In the genomic region with DNA sequence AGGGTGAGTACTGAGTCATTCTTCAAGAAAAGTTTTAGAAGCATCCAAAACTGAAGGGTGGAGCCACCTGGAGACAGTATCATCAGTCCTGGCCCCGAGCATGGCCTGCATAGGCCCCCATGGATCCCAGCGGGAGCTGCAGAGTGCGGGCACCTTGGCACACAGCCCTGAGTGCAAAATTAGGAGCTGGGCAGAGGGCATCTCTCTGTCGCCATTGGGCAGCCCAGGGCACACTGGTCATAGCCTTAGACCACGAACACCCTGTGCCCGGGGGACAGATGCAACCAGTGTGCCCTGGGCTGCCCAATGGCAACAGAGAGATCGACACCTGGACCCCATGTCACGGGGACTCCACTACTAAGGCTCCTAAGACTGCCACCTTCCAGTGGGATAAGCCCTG, we compare ENCODE assay signal across 14 cellular contexts. TPM values are rescaled to one million over a fixed set of nuclear protein-coding genes. Genes with fewer than 3 reads are reported as not detected.
A peak's percentile ranks its signal among the peaks of the same experiment; 100 is the strongest.
DNase-seq lines count a peak whose midpoint lies in the region; ATAC-seq and TF ChIP-seq lines count a peak whose summit lies in the region.
"Had no signal": no experiment of that assay in that cellular context is flagged by ENCODE, and none has a peak within 500 bp of the region (broad histone marks: within the 10 kb centered on the region; RNA-seq: fewer than 3 reads in every experiment).

No MANE protein-coding gene starts in this region.

- peaks cover 18% of the 10 kb centered on the region for H4K20me1 ChIP-seq in neural progenitor cell (ENCODE audit: low read depth)

- no peak for DNase-seq in activated CD4-positive, alpha-beta T cell treated with anti-CD3 and anti-CD28 coated beads for 36 hours
- DNase-seq in activated CD4-positive, alpha-beta T cell treated with anti-CD3 and anti-CD28 coated beads, Interleukin-2, amount 50 U/mL, for 4 hours, result no peak
- DNase-seq in NCI-H69 (lab: John Stamatoyannopoulos, UW), result peak; percentile 35
- no peak for DNase-seq in neural progenitor cell (ENCODE audit: low spot score)
- DNase-seq in HFFc6, result no peak
- no peak for DNase-seq in AML-193 (lab: John Stamatoyannopoulos, UW)
- no peak for DNase-seq in Ammon's horn (ENCODE audit: low spot score)
- DNase-seq: 8988T; Calu3; CD4-positive, alpha-beta T cell; GF-D8; HCEC 1CT had no signal

- CTCF ChIA-PET in activated CD4-positive, alpha-beta T cell treated with anti-CD3 and anti-CD28 coated beads for 36 hours (lab: Charles Lee), result interaction anchor here (0.8 kb wide), 1 partner anchor 12 kb away, joined by 4 read pairs; no protein-coding TSS in a partner anchor

- intact Hi-C loops in activated CD4-positive, alpha-beta T cell treated with anti-CD3 and anti-CD28 coated beads for 36 hours (cut with DNase I, micrococcal nuclease), result no loop called here

- H3K4me3 Mint-ChIP-seq in activated CD4-positive, alpha-beta T cell treated with anti-CD3 and anti-CD28 coated beads for 36 hours, result no peak overlapping the region
- no peak overlapping the region for H3K4me3 Mint-ChIP-seq in neural progenitor cell
- H3K4me3 Mint-ChIP-seq in HFFc6, result no peak overlapping the region
- H3K4me3 Mint-ChIP-seq: B cell; CD4-positive, alpha-beta T cell had no signal

- no peak overlapping the region for H3K4me3 ChIP-seq in neural progenitor cell

- peaks cover 15% of the 10 kb centered on the region for H3F3A ChIP-seq in neural progenitor cell (ENCODE audit: low read depth)

- ATAC-seq in activated CD4-positive, alpha-beta T cell treated with anti-CD3 and anti-CD28 coated beads for 36 hours, result peak; percentile 57

- H3K4me1 ChIP-seq in neural progenitor cell, result peaks cover 19% of the 10 kb centered on the region

- H3K36me3 ChIP-seq in neural progenitor cell, result no peaks in the 10 kb centered on the region

- no peak overlapping the region for H3K27ac ChIP-seq in neural progenitor cell
- H3K27ac ChIP-seq: HL-60 had no signal

- no peak overlapping the region for H2AFZ ChIP-seq in neural progenitor cell (replicated peaks)

- no peaks in the 10 kb centered on the region for H3K36me3 Mint-ChIP-seq in activated CD4-positive, alpha-beta T cell treated with anti-CD3 and anti-CD28 coated beads for 36 hours (ENCODE audit: low read depth)
- H3K36me3 Mint-ChIP-seq in neural progenitor cell, result peaks cover 3% of the 10 kb centered on the region
- H3K36me3 Mint-ChIP-seq in HFFc6 (ENCODE audit: low read depth), result 0 out of 2 replicates have a peak, but pooled peaks cover 4% of the 10 kb centered on the region

- peaks cover 37% of the 10 kb centered on the region for H3K27me3 ChIP-seq in neural progenitor cell

- no peaks in the 10 kb centered on the region for H3K9me3 ChIP-seq in neural progenitor cell (ENCODE audit: low read depth)

- POLR2A ChIA-PET in activated CD4-positive, alpha-beta T cell treated with anti-CD3 and anti-CD28 coated beads for 36 hours (lab: Charles Lee), result no interaction called here

- TF ChIP-seq CTCF in neural progenitor cell (IDR thresholded peaks at IDR 0.05) (no peak), HFFc6 (IDR thresholded peaks at IDR 0.05) (no peak)

- no peak overlapping the region for H3K9ac ChIP-seq in neural progenitor cell

- H3K27ac Mint-ChIP-seq in activated CD4-positive, alpha-beta T cell treated with anti-CD3 and anti-CD28 coated beads for 36 hours, result no peak overlapping the region
- H3K27ac Mint-ChIP-seq in neural progenitor cell (peak overlapping the region; percentile 8), HFFc6 (no peak overlapping the region)
- H3K27ac Mint-ChIP-seq: B cell; CD4-positive, alpha-beta T cell had no signal

- peaks cover 22% of the 10 kb centered on the region for H3K4me1 Mint-ChIP-seq in activated CD4-positive, alpha-beta T cell treated with anti-CD3 and anti-CD28 coated beads for 36 hours
- H3K4me1 Mint-ChIP-seq in neural progenitor cell (peaks cover 33% of the 10 kb centered on the region), HFFc6 (ENCODE audit: low read depth) (no peaks in the 10 kb centered on the region)
- H3K4me1 Mint-ChIP-seq: B cell had no signal

- H3K79me2 ChIP-seq in neural progenitor cell (ENCODE audit: low read depth), result no peaks in the 10 kb centered on the region

- H3K27me3 Mint-ChIP-seq in activated CD4-positive, alpha-beta T cell treated with anti-CD3 and anti-CD28 coated beads for 36 hours, result peaks cover 14% of the 10 kb centered on the region
- H3K27me3 Mint-ChIP-seq in neural progenitor cell (ENCODE audit: insufficient read depth, low read depth) (peaks cover 7% of the 10 kb centered on the region), HFFc6 (ENCODE audit: insufficient read depth) (peaks cover 50% of the 10 kb centered on the region)

- H3K9me3 Mint-ChIP-seq in activated CD4-positive, alpha-beta T cell treated with anti-CD3 and anti-CD28 coated beads for 36 hours (ENCODE audit: low read depth), result peaks cover 8% of the 10 kb centered on the region
- H3K9me3 Mint-ChIP-seq in neural progenitor cell (peaks cover 6% of the 10 kb centered on the region), HFFc6 (peaks cover 9% of the 10 kb centered on the region)

- H3K4me2 ChIP-seq in neural progenitor cell, result no peak overlapping the region

RNA-seq across cellular contexts. Expression of a gene that starts 14.6 kb away (rescaled TPM):
- total RNA-seq in activated CD4-positive, alpha-beta T cell treated with anti-CD3 and anti-CD28 coated beads for 36 hours, result 1 to 10 TPM in 1 of 2 experiments, under 1 TPM in 1; 0.75 to 1.7 TPM
- 1.4 and 2.4 TPM in 2 replicates for total RNA-seq in neural progenitor cell (ENCODE audit: low replicate concordance)
- under 1 TPM; 0.11 to 0.43 (median 0.26) TPM for total RNA-seq in HFFc6 (2021; fragmentation: NEBNext Ultra II Directional; extraction: Animal tissue kit (Norgen Biotek cat#: 25700))
